ENCODE assay signal across 13 cellular contexts in the genomic region with DNA sequence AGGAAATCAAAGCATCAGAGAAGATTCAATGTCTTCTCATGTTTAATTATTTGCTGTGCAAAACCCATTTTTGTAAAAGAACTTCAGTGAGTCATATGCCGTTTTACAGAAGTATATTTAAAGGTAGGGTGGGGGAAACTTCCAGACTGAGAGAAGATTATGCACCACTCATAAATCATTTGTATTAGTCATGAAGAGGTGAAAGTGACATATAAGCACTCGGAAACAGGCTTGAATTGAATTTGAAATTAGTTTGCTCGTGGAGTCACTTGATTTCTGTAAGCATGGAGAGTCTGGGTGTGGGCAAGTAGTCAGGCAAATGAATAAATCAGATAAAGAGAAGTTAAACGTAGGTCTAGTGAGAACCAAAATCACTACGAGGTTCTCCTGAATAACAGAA.
A peak's percentile ranks its signal among the peaks of the same experiment; 100 is the strongest.
DNase-seq lines count a peak whose midpoint lies in the region; ATAC-seq and TF ChIP-seq lines count a peak whose summit lies in the region.
"Had no signal": no experiment of that assay in that cellular context is flagged by ENCODE, and none has a peak within 500 bp of the region (broad histone marks: within the 10 kb centered on the region; RNA-seq: fewer than 3 reads in every experiment).

No MANE protein-coding gene starts in this region.

- peak overlapping the region; percentile 67 for H2AFZ ChIP-seq in SK-N-SH (ENCODE audit: low read depth)

- peaks cover 31% of the 10 kb centered on the region for H3K27me3 Mint-ChIP-seq in activated T-cell treated with anti-CD3 and anti-CD28 coated beads, Interleukin-2, amount 50 U/mL, for 72 hours (ENCODE audit: low read depth)
- H3K27me3 Mint-ChIP-seq in CD4-positive, alpha-beta memory T cell: peaks cover 5% of the 10 kb centered on the region in 2 donors

- no peaks in the 10 kb centered on the region for H4K20me1 ChIP-seq in SK-N-SH (ENCODE audit: insufficient read depth)

- no peak for TF ChIP-seq RAD21 in SK-N-SH (IDR thresholded peaks at IDR 0.05; ENCODE audit: low read length)

- H3K4me1 ChIP-seq in SK-N-SH (ENCODE audit: control insufficient read depth in 1 of 2, insufficient read depth in 2 of 2, low read depth in 1 of 2, low read length in 1 of 2): peaks cover 3 to 34% of the 10 kb centered on the region in 2 experiments
- H3K4me1 ChIP-seq in subcutaneous abdominal adipose tissue (ENCODE audit: control insufficient read depth in 5 of 5, insufficient read depth in 5 of 5, low read length in 5 of 5): peaks cover 6 to 30% (median 27%) of the 10 kb centered on the region in 5 donors
- no peaks in the 10 kb centered on the region for H3K4me1 ChIP-seq in CD4-positive, alpha-beta memory T cell (ENCODE audit: insufficient read depth, low read length)

- TF ChIP-seq EP300 in SK-N-SH (IDR thresholded peaks at IDR 0.05; ENCODE audit: borderline replicate concordance in 1 of 2, low read depth in 1 of 2, low read length in 1 of 2): peak in 1 of 2 experiments; percentile 40; a peak in 1 of 4 replicates

- H3K27me3 ChIP-seq in SK-N-SH (ENCODE audit: insufficient read depth) (no peaks in the 10 kb centered on the region), subcutaneous abdominal adipose tissue (ENCODE audit: control insufficient read depth in 5 of 5, insufficient read depth in 4 of 5, low read length in 5 of 5) (peaks cover 0 to 2% (median 0%) of the 10 kb centered on the region in 5 donors)
- no peaks in the 10 kb centered on the region for H3K27me3 ChIP-seq in CD4-positive, alpha-beta memory T cell (ENCODE audit: insufficient read depth, low read length)
- H3K27me3 ChIP-seq: thyroid gland had no signal

- H3K4me3 ChIP-seq in SK-N-SH (ENCODE audit: low read depth in 2 of 2, low read length in 1 of 2) (peak overlapping the region in 1 of 2 experiments; percentile 4; a peak in 1 of 4 replicates), foreskin fibroblast (ENCODE audit: low read depth in 1 of 2, low read length in 2 of 2) (no peak overlapping the region), subcutaneous abdominal adipose tissue (ENCODE audit: low read depth in 1 of 5, low read length in 5 of 5) (no peak overlapping the region)
- no peak overlapping the region for H3K4me3 ChIP-seq in CD4-positive, alpha-beta memory T cell (ENCODE audit: low read length in 2 of 2)
- H3K4me3 ChIP-seq: thyroid gland had no signal

- intact Hi-C loops in CD4-positive, alpha-beta memory T cell (cut with micrococcal nuclease): no loop called here

- H3K27ac ChIP-seq in SK-N-SH (ENCODE audit: low read depth in 2 of 2, low read length in 1 of 2) (peak overlapping the region; percentile 73 to 89; a peak in 3 of 4 replicates), subcutaneous abdominal adipose tissue (ENCODE audit: low read depth, low read length) (peak overlapping the region; percentile 67)
- no peak overlapping the region for H3K27ac ChIP-seq in CD4-positive, alpha-beta memory T cell (ENCODE audit: low read depth, low read length)

- no peak for TF ChIP-seq CTCF in SK-N-SH (IDR thresholded peaks at IDR 0.05)
- no peak for TF ChIP-seq CTCF in foreskin fibroblast (IDR thresholded peaks at IDR 0.05; ENCODE audit: low read depth, low read length)

- H3K36me3 Mint-ChIP-seq in activated T-cell treated with anti-CD3 and anti-CD28 coated beads, Interleukin-2, amount 50 U/mL, for 72 hours (ENCODE audit: insufficient read depth in 2 of 2): no peaks in the 10 kb centered on the region
- no peaks in the 10 kb centered on the region for H3K36me3 Mint-ChIP-seq in CD4-positive, alpha-beta memory T cell

- POLR2A ChIA-PET in SK-N-SH (lab: Yijun Ruan, JAX): no interaction called here
- POLR2A ChIA-PET in CD4-positive, alpha-beta memory T cell (lab: Charles Lee; ENCODE audit: partially characterized antibody): no interaction called here

- peak in 1 of 2 donors; percentile 8 for DNase-seq in activated T-cell treated with anti-CD3 and anti-CD28 coated beads, Interleukin-2, amount 50 U/mL, for 72 hours
- no peak for DNase-seq in activated T-cell treated with anti-CD3 and anti-CD28 coated beads, Interleukin-2, amount 50 U/mL, for 48 hours
- DNase-seq in SK-N-SH (no peak), foreskin fibroblast (peak; percentile 59 to 71), NCI-H146 treated with DMSO at 0.1 percent for 48 hours (lab: John Stamatoyannopoulos, UW; ENCODE audit: unreplicated experiment) (no peak)
- no peak for DNase-seq in CD4-positive, alpha-beta memory T cell
- DNase-seq: activated CD4-positive, alpha-beta memory T cell treated with anti-CD3 and anti-CD28 coated beads, Interleukin-2, amount 10 ng/mL, durations not matched to agents 7 days and 5 days; NCI-H187 treated with DMSO at 0.1 percent for 48 hours; nephron progenitor cell; stimulated activated CD4-positive, alpha-beta T cell treated with anti-CD3 and anti-CD28 coated beads, Interleukin-4, amount 100 ng/mL, for 24 hours; thyroid gland had no signal

- no peak overlapping the region for H3K27ac Mint-ChIP-seq in activated T-cell treated with anti-CD3 and anti-CD28 coated beads, Interleukin-2, amount 50 U/mL, for 72 hours
- H3K27ac Mint-ChIP-seq in CD4-positive, alpha-beta memory T cell: no peak overlapping the region
- H3K27ac Mint-ChIP-seq: activated CD4-positive, alpha-beta memory T cell treated with anti-CD3 and anti-CD28 coated beads, Interleukin-2, amount 10 ng/mL, durations not matched to agents 7 days and 5 days; nephron progenitor cell had no signal

- H3K9me2 ChIP-seq in SK-N-SH: no peaks in the 10 kb centered on the region

- no peaks in the 10 kb centered on the region for H3K36me3 ChIP-seq in SK-N-SH (replicated peaks in 1 of 2; ENCODE audit: control insufficient read depth in 1 of 2, insufficient read depth in 2 of 2, low read length in 1 of 2)
- peaks cover 0 to 10% (median 4%) of the 10 kb centered on the region in 5 donors for H3K36me3 ChIP-seq in subcutaneous abdominal adipose tissue (ENCODE audit: control insufficient read depth in 5 of 5, insufficient read depth in 5 of 5, low read length in 5 of 5)
- H3K36me3 ChIP-seq in CD4-positive, alpha-beta memory T cell (ENCODE audit: insufficient read depth, low read length): no peaks in the 10 kb centered on the region
- H3K36me3 ChIP-seq: thyroid gland had no signal

- H3K9me3 Mint-ChIP-seq in activated T-cell treated with anti-CD3 and anti-CD28 coated beads, Interleukin-2, amount 50 U/mL, for 72 hours: no peaks in the 10 kb centered on the region
- H3K9me3 Mint-ChIP-seq in CD4-positive, alpha-beta memory T cell: no peaks in the 10 kb centered on the region
- H3K9me3 Mint-ChIP-seq: activated CD4-positive, alpha-beta memory T cell treated with anti-CD3 and anti-CD28 coated beads, Interleukin-2, amount 10 ng/mL, durations not matched to agents 7 days and 5 days had no signal

- peak overlapping the region; percentile 38; the same call in 1 of the 2 replicates for H3K9ac ChIP-seq in SK-N-SH
- no peak overlapping the region for H3K9ac ChIP-seq in subcutaneous abdominal adipose tissue (ENCODE audit: low read length in 5 of 5)

- peak overlapping the region; percentile 46; the same call in 1 of the 2 replicates for H3K4me2 ChIP-seq in SK-N-SH

- H3K4me3 Mint-ChIP-seq in activated T-cell treated with anti-CD3 and anti-CD28 coated beads, Interleukin-2, amount 50 U/mL, for 72 hours: peak overlapping the region in 1 of 2 donors; percentile 55
- H3K4me3 Mint-ChIP-seq in CD4-positive, alpha-beta memory T cell: no peak overlapping the region
- H3K4me3 Mint-ChIP-seq: activated CD4-positive, alpha-beta memory T cell treated with anti-CD3 and anti-CD28 coated beads, Interleukin-2, amount 10 ng/mL, durations not matched to agents 7 days and 5 days; nephron progenitor cell had no signal

- H3K79me2 ChIP-seq in SK-N-SH (ENCODE audit: insufficient read depth): no peaks in the 10 kb centered on the region

- H3K9me3 ChIP-seq in SK-N-SH (no peaks in the 10 kb centered on the region), subcutaneous abdominal adipose tissue (ENCODE audit: control insufficient read depth in 5 of 5, low read length in 5 of 5) (no peaks in the 10 kb centered on the region)
- no peaks in the 10 kb centered on the region for H3K9me3 ChIP-seq in CD4-positive, alpha-beta memory T cell (ENCODE audit: control insufficient read depth in 1 of 2, low read length in 2 of 2)
- H3K9me3 ChIP-seq: thyroid gland had no signal

- H3K4me1 Mint-ChIP-seq in activated T-cell treated with anti-CD3 and anti-CD28 coated beads, Interleukin-2, amount 50 U/mL, for 72 hours (ENCODE audit: low read depth): peaks cover 18% of the 10 kb centered on the region
- H3K4me1 Mint-ChIP-seq in CD4-positive, alpha-beta memory T cell: no peaks in the 10 kb centered on the region
- H3K4me1 Mint-ChIP-seq: activated CD4-positive, alpha-beta memory T cell treated with anti-CD3 and anti-CD28 coated beads, Interleukin-2, amount 10 ng/mL, durations not matched to agents 7 days and 5 days; nephron progenitor cell had no signal

- ATAC-seq in activated T-cell treated with anti-CD3 and anti-CD28 coated beads, Interleukin-2, amount 50 U/mL, for 72 hours (replicated peaks in 1 of 2): peak; percentile 96 to 97
- ATAC-seq in GM18517 (IDR thresholded peaks at IDR 0.05; ENCODE audit: unreplicated experiment): no peak

- 12% methylated on average over 5 of the region's 5 CpGs for WGBS in SK-N-SH (ENCODE audit: low lambda C conversion rate)

- CTCF ChIA-PET in SK-N-SH (lab: Yijun Ruan, JAX): interaction anchor here (1.1 to 2.4 kb wide), 2 partner anchors 10 to 13 kb away, joined by 3 to 8 read pairs; no protein-coding TSS in a partner anchor
- CTCF ChIA-PET in CD4-positive, alpha-beta memory T cell (lab: Charles Lee; ENCODE audit: partially characterized antibody): interaction anchor here (1.2 to 1.6 kb wide), 2 partner anchors 10 to 11 kb away, joined by 3 to 7 read pairs; no protein-coding TSS in a partner anchor

- peaks cover 31% of the 10 kb centered on the region for H3F3A ChIP-seq in SK-N-SH (replicated peaks; ENCODE audit: insufficient read depth)

TF ChIP-seq in SK-N-SH, 30 proteins besides CTCF, POLR2A, EP300 and RAD21 (continues in another document):
- TF ChIP-seq PBX3 (IDR thresholded peaks at IDR 0.05): peak; percentile 90
- 0 out of 2 replicates have a peak, but pooled peaks have one; percentile 33 for TF ChIP-seq FOXM1 (IDR thresholded peaks at IDR 0.05; ENCODE audit: low read depth)
- TF ChIP-seq NRF1 (IDR thresholded peaks at IDR 0.05; ENCODE audit: low read depth, low read length): no peak
- TF ChIP-seq MAX (IDR thresholded peaks at IDR 0.05; ENCODE audit: low read depth): peak; percentile 59; the same call in 1 of the 2 replicates

Comparison
In these comparisons a context has a peak if more than half of its experiments do, and no peak if none do; other contexts are left out.
1. DNase-seq: peak in foreskin fibroblast (2 of 2); none in activated T-cell treated with anti-CD3 and anti-CD28 coated beads, Interleukin-2, amount 50 U/mL, for 48 hours (0 of 2), SK-N-SH (single experiment), CD4-positive, alpha-beta memory T cell (0 of 5) and NCI-H146 treated with DMSO at 0.1 percent for 48 hours (single experiment).